ENCODE assay signal across 2 cellular contexts in the genomic region with DNA sequence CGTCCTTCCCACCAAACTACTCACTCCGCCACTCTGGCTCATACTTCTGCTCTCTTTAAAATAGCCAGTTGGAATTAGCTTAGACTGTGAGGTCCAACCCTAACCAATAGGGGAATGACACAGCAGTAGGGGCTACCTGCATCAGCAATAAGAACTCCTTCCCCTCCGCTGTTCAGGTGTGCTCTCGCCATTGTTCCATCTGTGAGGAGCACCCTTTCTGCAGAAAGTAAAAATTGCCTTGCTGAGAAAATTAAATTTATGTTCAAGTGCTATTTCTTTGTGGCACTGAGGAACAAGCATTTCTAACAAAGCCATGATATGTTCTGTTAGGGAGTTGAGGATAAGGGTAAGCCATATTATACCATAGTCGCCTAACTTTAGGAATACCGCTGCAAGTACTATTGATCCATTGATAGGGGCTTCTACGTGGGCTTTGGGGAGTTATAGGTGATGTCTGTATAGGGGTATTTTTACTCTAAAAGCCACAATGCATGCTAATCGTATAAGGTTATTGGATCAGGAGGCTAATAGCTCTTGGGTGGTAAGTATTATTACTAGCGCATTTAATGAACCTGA.
TF ChIP-seq lines count a peak whose summit lies in the region.

No MANE protein-coding gene starts in this region.

TF ChIP-seq in HepG2, 621 proteins besides CTCF, POLR2A, EP300 and RAD21 (continued from another document):
- TF ChIP-seq ZNF276 (CRISPR knock-in tag; IDR thresholded peaks at IDR 0.05; ENCODE audit: low read depth), result no peak
- TF ChIP-seq ZMYM4 (CRISPR knock-in tag; IDR thresholded peaks at IDR 0.05), result no peak
- no peak for TF ChIP-seq ZNF121 (CRISPR knock-in tag; IDR thresholded peaks at IDR 0.05)
- no peak for TF ChIP-seq ZNF772 (CRISPR knock-in tag; IDR thresholded peaks at IDR 0.05)
- TF ChIP-seq, protein P1, sequence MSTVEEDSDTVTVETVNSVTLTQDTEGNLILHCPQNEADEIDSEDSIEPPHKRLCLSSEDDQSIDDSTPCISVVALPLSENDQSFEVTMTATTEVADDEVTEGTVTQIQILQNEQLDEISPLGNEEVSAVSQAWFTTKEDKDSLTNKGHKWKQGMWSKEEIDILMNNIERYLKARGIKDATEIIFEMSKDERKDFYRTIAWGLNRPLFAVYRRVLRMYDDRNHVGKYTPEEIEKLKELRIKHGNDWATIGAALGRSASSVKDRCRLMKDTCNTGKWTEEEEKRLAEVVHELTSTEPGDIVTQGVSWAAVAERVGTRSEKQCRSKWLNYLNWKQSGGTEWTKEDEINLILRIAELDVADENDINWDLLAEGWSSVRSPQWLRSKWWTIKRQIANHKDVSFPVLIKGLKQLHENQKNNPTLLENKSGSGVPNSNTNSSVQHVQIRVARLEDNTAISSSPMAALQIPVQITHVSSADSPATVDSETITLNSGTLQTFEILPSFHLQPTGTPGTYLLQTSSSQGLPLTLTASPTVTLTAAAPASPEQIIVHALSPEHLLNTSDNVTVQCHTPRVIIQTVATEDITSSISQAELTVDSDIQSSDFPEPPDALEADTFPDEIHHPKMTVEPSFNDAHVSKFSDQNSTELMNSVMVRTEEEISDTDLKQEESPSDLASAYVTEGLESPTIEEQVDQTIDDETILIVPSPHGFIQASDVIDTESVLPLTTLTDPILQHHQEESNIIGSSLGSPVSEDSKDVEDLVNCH (CRISPR knock-in tag; IDR thresholded peaks at IDR 0.05), result no peak

TF ChIP-seq in K562, 482 proteins besides CTCF, POLR2A, EP300 and RAD21:
- peak; percentile 84 for TF ChIP-seq ZNF280A (IDR thresholded peaks at IDR 0.05; ENCODE audit: low read depth, partially characterized antibody)
- 0 out of 2 replicates have a peak, but pooled peaks have one; percentile 48 for TF ChIP-seq CBX5 (IDR thresholded peaks at IDR 0.05; ENCODE audit: borderline replicate concordance, low read depth)
- TF ChIP-seq PREB (CRISPR knock-in tag; IDR thresholded peaks at IDR 0.05), result no peak
- TF ChIP-seq CBX3 (IDR thresholded peaks at IDR 0.05; ENCODE audit: borderline replicate concordance in 1 of 2, low read length in 2 of 2), result 0 out of 3 replicates have a peak, but pooled peaks of 1 of the 2 experiments have one; percentile 29
- TF ChIP-seq GABPA (tag; conservative IDR thresholded peaks at IDR 0.05; ENCODE audit: low read depth), result no peak
- no peak for TF ChIP-seq ZNF140 (CRISPR knock-in tag; IDR thresholded peaks at IDR 0.05)
- TF ChIP-seq SREBF2 (CRISPR knock-in tag; IDR thresholded peaks at IDR 0.05), result no peak
- no peak for TF ChIP-seq NR4A1 (CRISPR knock-in tag; IDR thresholded peaks at IDR 0.05)
- no peak for TF ChIP-seq NR4A1 (tag; IDR thresholded peaks at IDR 0.05)
- no peak for TF ChIP-seq NR2F6 (CRISPR knock-in tag; IDR thresholded peaks at IDR 0.05)
- no peak for TF ChIP-seq TAF1 (IDR thresholded peaks at IDR 0.05; ENCODE audit: control insufficient read depth, extremely low read depth, insufficient read depth, low read length, severe bottlenecking)
- TF ChIP-seq, protein P2, sequence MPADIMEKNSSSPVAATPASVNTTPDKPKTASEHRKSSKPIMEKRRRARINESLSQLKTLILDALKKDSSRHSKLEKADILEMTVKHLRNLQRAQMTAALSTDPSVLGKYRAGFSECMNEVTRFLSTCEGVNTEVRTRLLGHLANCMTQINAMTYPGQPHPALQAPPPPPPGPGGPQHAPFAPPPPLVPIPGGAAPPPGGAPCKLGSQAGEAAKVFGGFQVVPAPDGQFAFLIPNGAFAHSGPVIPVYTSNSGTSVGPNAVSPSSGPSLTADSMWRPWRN (IDR thresholded peaks at IDR 0.05; ENCODE audit: low read depth), result no peak
